ENCODE assay signal across 1 cellular context in the genomic region with DNA sequence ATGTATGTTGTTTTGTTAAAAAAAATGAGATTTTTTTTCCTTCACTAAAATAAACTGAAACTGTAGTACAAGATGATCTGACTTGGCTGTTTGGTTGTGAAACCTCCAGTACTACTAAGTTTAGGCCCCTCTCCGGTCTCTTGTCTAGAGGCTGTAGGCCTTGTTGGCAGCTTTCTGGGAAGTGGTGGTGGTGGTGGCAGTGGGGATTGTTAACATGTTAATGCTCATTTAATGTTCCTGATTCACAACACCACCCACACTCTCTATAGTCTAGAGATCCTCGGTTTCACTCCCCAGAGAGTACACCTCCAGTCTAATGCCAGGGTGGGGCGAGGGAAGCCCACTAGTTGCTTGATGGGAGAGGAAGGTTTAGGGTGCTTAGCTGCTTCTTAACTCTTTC.
TF ChIP-seq lines count a peak whose summit lies in the region.

No MANE protein-coding gene starts in this region.

TF ChIP-seq in K562, 482 proteins besides CTCF, POLR2A, EP300 and RAD21 (continued from another document):
- TF ChIP-seq ZNF830 (CRISPR knock-in tag; IDR thresholded peaks at IDR 0.05) = no peak
TF ChIP-seq in K562: peak in this region for 1.
